ENCODE assay signal across 12 cellular contexts in the genomic region with DNA sequence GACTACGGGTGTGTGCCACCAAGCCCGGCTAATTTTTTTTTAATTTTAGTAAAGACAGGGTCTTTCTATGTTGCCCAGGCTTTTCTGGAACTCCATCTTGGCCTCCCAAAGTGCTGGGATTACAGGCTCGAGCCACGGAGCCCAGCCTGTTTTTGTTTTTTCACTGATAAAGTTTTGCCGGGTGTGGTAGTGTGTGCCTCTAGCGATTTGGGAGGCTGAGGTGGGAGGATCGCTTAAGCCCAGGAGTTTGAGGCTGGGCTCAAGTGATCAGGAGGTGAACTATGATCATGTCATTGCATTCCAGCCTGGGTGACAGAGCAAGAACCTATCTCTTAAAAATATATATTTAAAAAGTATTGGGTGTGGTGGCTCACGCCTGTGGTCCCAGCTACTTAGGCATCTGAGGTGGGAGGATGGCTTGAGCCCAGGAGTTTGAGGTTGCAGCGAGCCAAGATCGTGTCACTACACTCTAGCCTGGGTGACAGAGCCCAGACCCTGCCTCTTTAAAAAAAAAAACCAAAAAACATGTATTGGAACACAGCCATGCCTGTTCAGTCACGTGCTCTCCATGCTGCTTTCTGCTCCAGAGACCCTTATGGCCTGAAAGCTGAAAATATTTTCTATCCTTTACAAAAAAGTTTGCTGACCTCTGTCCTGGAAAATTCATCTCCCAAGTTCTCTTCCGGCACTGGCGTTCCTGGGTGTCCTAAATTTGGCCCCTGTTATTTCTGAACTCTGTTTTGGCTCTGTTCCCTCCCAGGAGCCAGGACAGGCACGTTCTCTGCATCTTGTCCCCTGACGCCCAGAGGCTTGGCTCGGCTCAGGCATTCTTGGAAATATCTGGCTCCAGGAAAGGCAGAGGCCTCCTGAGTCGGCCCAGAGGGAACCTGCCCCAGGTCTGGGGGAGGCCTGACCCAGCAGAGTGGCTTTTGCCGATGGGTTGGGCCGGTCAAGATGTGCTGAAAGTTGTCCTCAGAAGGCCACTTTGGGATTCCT.
DNase-seq lines count a peak whose midpoint lies in the region; ATAC-seq and TF ChIP-seq lines count a peak whose summit lies in the region.
"Had no signal": no experiment of that assay in that cellular context is flagged by ENCODE, and none has a peak within 500 bp of the region (broad histone marks: within the 10 kb centered on the region; RNA-seq: fewer than 3 reads in every experiment).

No MANE protein-coding gene starts in this region.

- H3K4me1 ChIP-seq in SK-N-SH (ENCODE audit: control insufficient read depth in 1 of 2, insufficient read depth in 2 of 2, low read depth in 1 of 2, low read length in 1 of 2), result peaks cover 0 to 26% of the 10 kb centered on the region in 2 experiments; a peak in 2 of 4 replicates
- H3K4me1 ChIP-seq in heart right ventricle, result peaks cover 16 to 55% (median 40%) of the 10 kb centered on the region in 9 donors
- peaks cover 4% of the 10 kb centered on the region for H3K4me1 ChIP-seq in parathyroid adenoma

- H3K4me2 ChIP-seq in SK-N-SH (no peak overlapping the region), parathyroid adenoma (ENCODE audit: low read length) (no peak overlapping the region)

- H3K27ac ChIP-seq in SK-N-SH (ENCODE audit: low read depth in 2 of 2, low read length in 1 of 2) (peak overlapping the region; percentile 22 to 88; a peak in 2 of 4 replicates), heart right ventricle (peak overlapping the region; percentile 62 to 93 (median 84)), parathyroid adenoma (peak overlapping the region; percentile 29)

- no peaks in the 10 kb centered on the region for H3F3A ChIP-seq in SK-N-SH (replicated peaks; ENCODE audit: insufficient read depth)

- POLR2A ChIA-PET in SK-N-SH (lab: Yijun Ruan, JAX), result no interaction called here

- CTCF ChIA-PET in SK-N-SH (lab: Yijun Ruan, JAX), result interaction anchor here (0.8 to 1.4 kb wide), 3 partner anchors 16 to 141 kb away, joined by 3 to 6 read pairs (median 3); no protein-coding TSS in a partner anchor

- DNase-seq in AG10803 (ENCODE audit: low read depth), result peak; percentile 35
- DNase-seq in SK-N-SH, result peak; percentile 72
- peak; percentile 80 to 85 for DNase-seq in heart right ventricle
- DNase-seq in NCI-H1436 treated with DMSO at 0.1 percent for 48 hours (lab: John Stamatoyannopoulos, UW), result no peak
- no peak for DNase-seq in LoVo (ENCODE audit: low spot score)
- DNase-seq in activated CD4-positive, alpha-beta T cell treated with anti-CD3 and anti-CD28 coated beads for 1 hour, result no peak
- DNase-seq: activated CD4-positive, alpha-beta T cell treated with anti-CD3 and anti-CD28 coated beads for 4 hours; activated naive CD4-positive, alpha-beta T cell treated with anti-CD3 and anti-CD28 coated beads, Interleukin-2, amount 50 U/mL, for 16 hours; effector CD8-positive, alpha-beta T cell; GOT3 had no signal

- peak in 1 of 2 experiments; percentile 47; a peak in 1 of 4 replicates for TF ChIP-seq EP300 in SK-N-SH (IDR thresholded peaks at IDR 0.05; ENCODE audit: borderline replicate concordance in 1 of 2, low read depth in 1 of 2, low read length in 1 of 2)

- intact Hi-C loops in heart right ventricle (cut with DNase I), result no loop called here

- no peaks in the 10 kb centered on the region for H3K27me3 ChIP-seq in SK-N-SH (ENCODE audit: insufficient read depth)
- H3K27me3 ChIP-seq in heart right ventricle, result no peaks in the 10 kb centered on the region
- no peaks in the 10 kb centered on the region for H3K27me3 ChIP-seq in parathyroid adenoma (ENCODE audit: control insufficient read depth, insufficient read depth, low read length)

- no peak overlapping the region for H3K9ac ChIP-seq in SK-N-SH
- no peak overlapping the region for H3K9ac ChIP-seq in parathyroid adenoma

- H3K9me2 ChIP-seq in SK-N-SH, result no peaks in the 10 kb centered on the region

- H3K36me3 ChIP-seq in SK-N-SH (replicated peaks in 1 of 2; ENCODE audit: control insufficient read depth in 1 of 2, insufficient read depth in 2 of 2, low read length in 1 of 2) (peaks cover 0 to 14% of the 10 kb centered on the region in 2 experiments), heart right ventricle (peaks cover 0 to 49% (median 8%) of the 10 kb centered on the region in 9 donors), parathyroid adenoma (ENCODE audit: control insufficient read depth, insufficient read depth, low read length) (no peaks in the 10 kb centered on the region)

- H2AFZ ChIP-seq in SK-N-SH (ENCODE audit: low read depth), result no peak overlapping the region
- H2AFZ ChIP-seq in parathyroid adenoma, result no peak overlapping the region

- H3K79me2 ChIP-seq in SK-N-SH (ENCODE audit: insufficient read depth) (no peaks in the 10 kb centered on the region), parathyroid adenoma (no peaks in the 10 kb centered on the region)

- H3K4me3 ChIP-seq in AG10803 (ENCODE audit: low read length) (no peak overlapping the region), SK-N-SH (ENCODE audit: low read depth in 2 of 2, low read length in 1 of 2) (no peak overlapping the region), heart right ventricle (peak overlapping the region in 1 of 10 donors; percentile 4), parathyroid adenoma (ENCODE audit: low read depth, low read length) (no peak overlapping the region)

- 68% methylated on average over 16 of the region's 19 CpGs for WGBS in SK-N-SH (ENCODE audit: low lambda C conversion rate)
- WGBS in heart right ventricle, 2 donors, result 24 to 25% methylated on average over 19 of the region's 19 CpGs

- ATAC-seq in heart right ventricle (peak; percentile 68 to 90 (median 88)), GM19023 (IDR thresholded peaks at IDR 0.05; ENCODE audit: unreplicated experiment) (no peak)

- TF ChIP-seq RAD21 in SK-N-SH (IDR thresholded peaks at IDR 0.05; ENCODE audit: low read length), result peak; percentile 14; the same call in 1 of the 2 replicates

- H4K20me1 ChIP-seq in SK-N-SH (ENCODE audit: insufficient read depth), result no peaks in the 10 kb centered on the region; the same call in 1 of the 2 replicates

- H3K9me3 ChIP-seq in SK-N-SH (no peaks in the 10 kb centered on the region), heart right ventricle (no peaks in the 10 kb centered on the region), parathyroid adenoma (ENCODE audit: control insufficient read depth, low read length) (no peaks in the 10 kb centered on the region)

- TF ChIP-seq CTCF in AG10803 (conservative IDR thresholded peaks at IDR 0.05; ENCODE audit: low read length) (no peak), SK-N-SH (IDR thresholded peaks at IDR 0.05) (no peak), heart right ventricle (IDR thresholded peaks at IDR 0.05) (no peak), parathyroid adenoma (IDR thresholded peaks at IDR 0.05) (no peak)

TF ChIP-seq in SK-N-SH, 30 proteins besides CTCF, POLR2A, EP300 and RAD21 (continues in another document):
- TF ChIP-seq EZH2phosphoT487 (IDR thresholded peaks at IDR 0.05; ENCODE audit: borderline replicate concordance, low read depth), result no peak
- TF ChIP-seq, protein P1, sequence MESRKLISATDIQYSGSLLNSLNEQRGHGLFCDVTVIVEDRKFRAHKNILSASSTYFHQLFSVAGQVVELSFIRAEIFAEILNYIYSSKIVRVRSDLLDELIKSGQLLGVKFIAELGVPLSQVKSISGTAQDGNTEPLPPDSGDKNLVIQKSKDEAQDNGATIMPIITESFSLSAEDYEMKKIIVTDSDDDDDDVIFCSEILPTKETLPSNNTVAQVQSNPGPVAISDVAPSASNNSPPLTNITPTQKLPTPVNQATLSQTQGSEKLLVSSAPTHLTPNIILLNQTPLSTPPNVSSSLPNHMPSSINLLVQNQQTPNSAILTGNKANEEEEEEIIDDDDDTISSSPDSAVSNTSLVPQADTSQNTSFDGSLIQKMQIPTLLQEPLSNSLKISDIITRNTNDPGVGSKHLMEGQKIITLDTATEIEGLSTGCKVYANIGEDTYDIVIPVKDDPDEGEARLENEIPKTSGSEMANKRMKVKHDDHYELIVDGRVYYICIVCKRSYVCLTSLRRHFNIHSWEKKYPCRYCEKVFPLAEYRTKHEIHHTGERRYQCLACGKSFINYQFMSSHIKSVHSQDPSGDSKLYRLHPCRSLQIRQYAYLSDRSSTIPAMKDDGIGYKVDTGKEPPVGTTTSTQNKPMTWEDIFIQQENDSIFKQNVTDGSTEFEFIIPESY (IDR thresholded peaks at IDR 0.05; ENCODE audit: borderline replicate concordance, low read depth), result no peak
- no peak for TF ChIP-seq NFIC (IDR thresholded peaks at IDR 0.05; ENCODE audit: borderline replicate concordance)
- TF ChIP-seq, protein P2, sequence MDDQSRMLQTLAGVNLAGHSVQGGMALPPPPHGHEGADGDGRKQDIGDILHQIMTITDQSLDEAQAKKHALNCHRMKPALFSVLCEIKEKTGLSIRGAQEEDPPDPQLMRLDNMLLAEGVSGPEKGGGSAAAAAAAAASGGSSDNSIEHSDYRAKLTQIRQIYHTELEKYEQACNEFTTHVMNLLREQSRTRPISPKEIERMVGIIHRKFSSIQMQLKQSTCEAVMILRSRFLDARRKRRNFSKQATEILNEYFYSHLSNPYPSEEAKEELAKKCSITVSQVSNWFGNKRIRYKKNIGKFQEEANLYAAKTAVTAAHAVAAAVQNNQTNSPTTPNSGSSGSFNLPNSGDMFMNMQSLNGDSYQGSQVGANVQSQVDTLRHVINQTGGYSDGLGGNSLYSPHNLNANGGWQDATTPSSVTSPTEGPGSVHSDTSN (IDR thresholded peaks at IDR 0.05), result no peak
- no peak for TF ChIP-seq RXRA (IDR thresholded peaks at IDR 0.05; ENCODE audit: borderline replicate concordance, low read depth)
- peak; percentile 97 for TF ChIP-seq MXI1 (IDR thresholded peaks at IDR 0.05; ENCODE audit: low read depth, low read length)
- no peak for TF ChIP-seq GATA2 (CRISPR knock-in tag; IDR thresholded peaks at IDR 0.05)
- TF ChIP-seq, protein P3, sequence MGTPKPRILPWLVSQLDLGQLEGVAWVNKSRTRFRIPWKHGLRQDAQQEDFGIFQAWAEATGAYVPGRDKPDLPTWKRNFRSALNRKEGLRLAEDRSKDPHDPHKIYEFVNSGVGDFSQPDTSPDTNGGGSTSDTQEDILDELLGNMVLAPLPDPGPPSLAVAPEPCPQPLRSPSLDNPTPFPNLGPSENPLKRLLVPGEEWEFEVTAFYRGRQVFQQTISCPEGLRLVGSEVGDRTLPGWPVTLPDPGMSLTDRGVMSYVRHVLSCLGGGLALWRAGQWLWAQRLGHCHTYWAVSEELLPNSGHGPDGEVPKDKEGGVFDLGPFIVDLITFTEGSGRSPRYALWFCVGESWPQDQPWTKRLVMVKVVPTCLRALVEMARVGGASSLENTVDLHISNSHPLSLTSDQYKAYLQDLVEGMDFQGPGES (IDR thresholded peaks at IDR 0.05; ENCODE audit: low read depth, low read length), result no peak
- no peak for TF ChIP-seq TCF12 (IDR thresholded peaks at IDR 0.05)
- TF ChIP-seq, protein P4, sequence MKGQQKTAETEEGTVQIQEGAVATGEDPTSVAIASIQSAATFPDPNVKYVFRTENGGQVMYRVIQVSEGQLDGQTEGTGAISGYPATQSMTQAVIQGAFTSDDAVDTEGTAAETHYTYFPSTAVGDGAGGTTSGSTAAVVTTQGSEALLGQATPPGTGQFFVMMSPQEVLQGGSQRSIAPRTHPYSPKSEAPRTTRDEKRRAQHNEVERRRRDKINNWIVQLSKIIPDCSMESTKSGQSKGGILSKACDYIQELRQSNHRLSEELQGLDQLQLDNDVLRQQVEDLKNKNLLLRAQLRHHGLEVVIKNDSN (IDR thresholded peaks at IDR 0.05; ENCODE audit: borderline replicate concordance, low read depth), result peak; percentile 77; the same call in 1 of the 2 replicates

Comparison
In these comparisons a context has a peak if more than half of its experiments do, and no peak if none do; other contexts are left out.
1. DNase-seq: peak in AG10803 (single experiment), SK-N-SH (single experiment) and heart right ventricle (2 of 2); none in NCI-H1436 treated with DMSO at 0.1 percent for 48 hours (single experiment), LoVo (single experiment) and activated CD4-positive, alpha-beta T cell treated with anti-CD3 and anti-CD28 coated beads for 1 hour (single experiment).
2. H3K27ac ChIP-seq: peak in every context shown above with its lines; median percentile 84 in heart right ventricle; 55 in SK-N-SH; 29 in parathyroid adenoma.